In the genomic region with DNA sequence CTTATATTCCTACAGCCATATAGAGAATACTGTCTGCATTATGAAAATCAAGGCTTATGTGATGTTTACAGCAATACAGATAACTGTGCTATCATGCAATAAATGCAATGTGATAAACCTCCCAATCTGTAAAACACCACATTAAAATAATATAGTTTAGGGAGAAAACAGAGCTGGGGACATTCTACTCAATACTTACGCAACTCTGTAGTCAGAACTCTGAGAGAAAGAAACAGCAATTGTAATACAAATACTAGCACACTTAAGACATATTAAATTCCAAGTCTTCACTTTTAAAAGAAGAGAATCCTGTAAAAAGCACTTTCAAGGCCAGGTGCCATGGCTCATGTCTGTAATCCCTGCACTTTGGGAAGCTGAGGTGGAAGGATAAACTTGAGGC, we compare ENCODE assay signal across 22 cellular contexts.
"Had no signal": no experiment of that assay in that cellular context is flagged by ENCODE, and none has a peak within 500 bp of the region (broad histone marks: within the 10 kb centered on the region; RNA-seq: fewer than 3 reads in every experiment).

No MANE protein-coding gene starts in this region.

- ATAC-seq: activated CD8-positive, alpha-beta T cell treated with anti-CD3 and anti-CD28 coated beads for 36 hours; activated naive CD4-positive, alpha-beta T cell treated with anti-CD3 and anti-CD28 coated beads, Interleukin-2, amount 50 U/mL, for 72 hours; foreskin keratinocyte; naive thymus-derived CD8-positive, alpha-beta T cell; upper lobe of right lung had no signal

- H3K9me3 ChIP-seq: adrenal gland, esophagus muscularis mucosa, sigmoid colon, thoracic aorta, upper lobe of right lung had no signal

- H3K36me3 ChIP-seq: adrenal gland, esophagus muscularis mucosa, left ventricle myocardium inferior, sigmoid colon, thoracic aorta, upper lobe of right lung had no signal

- H3K9ac ChIP-seq: neural progenitor cell had no signal

- H2AFZ ChIP-seq: neural progenitor cell had no signal

- DNase-seq: activated CD4-positive, alpha-beta T cell treated with anti-CD3 and anti-CD28 coated beads, Interleukin-2, amount 10 ng/mL, durations not matched to agents 7 days and 5 days; activated CD4-positive, CD25-positive, alpha-beta regulatory T cell treated with anti-CD3 and anti-CD28 coated beads, Interleukin-2, amount 50 U/mL, for 72 hours; activated CD8-positive, alpha-beta T cell treated with anti-CD3 and anti-CD28 coated beads for 36 hours; adrenal gland; foreskin keratinocyte; kidney glomerular epithelial cell; left ventricle myocardium inferior; naive thymus-derived CD8-positive, alpha-beta T cell; sigmoid colon; spleen; stimulated activated CD4-positive, alpha-beta T cell treated with anti-CD3 and anti-CD28 coated beads, Interleukin-4, amount 100 ng/mL, for 1 hour; stimulated activated naive CD4-positive, alpha-beta T cell treated with Interleukin-2 at 50 U/mL for 16 hours; T-helper 1 cell; upper lobe of right lung; WERI-Rb-1 had no signal

- H3K27ac ChIP-seq: adrenal gland, coronary artery, esophagus muscularis mucosa, foreskin keratinocyte, left ventricle myocardium inferior, neural progenitor cell, sigmoid colon, spleen, thoracic aorta, upper lobe of right lung, WERI-Rb-1 had no signal

- FAIRE-seq: astrocyte, TTC549 had no signal

- H3K27me3 ChIP-seq: adrenal gland, esophagus muscularis mucosa, foreskin keratinocyte, neural progenitor cell, sigmoid colon, spleen, upper lobe of right lung had no signal

- H3K4me3 ChIP-seq: adrenal gland, coronary artery, esophagus muscularis mucosa, left ventricle myocardium inferior, neural progenitor cell, sigmoid colon, spleen, thoracic aorta, upper lobe of right lung had no signal

- H3K4me2 ChIP-seq: neural progenitor cell had no signal
